In genomic region chr1:108007070-108007469, GRCh38 we compare ENCODE assay signal across 27 cellular contexts.
"Had no signal": no experiment of that assay in that cellular context is flagged by ENCODE, and none has a peak within 500 bp of the region (broad histone marks: within the 10 kb centered on the region; RNA-seq: fewer than 3 reads in every experiment).

No MANE protein-coding gene starts in this region.

- H3K36me3 ChIP-seq: gastrocnemius medialis, left ventricle myocardium inferior, stomach, thyroid gland had no signal

- H3K4me1 ChIP-seq: body of pancreas, gastrocnemius medialis, left ventricle myocardium inferior, stomach, thyroid gland had no signal

- H2AFZ ChIP-seq: hepatocyte had no signal

- H3K9me3 ChIP-seq: body of pancreas, gastrocnemius medialis, left ventricle myocardium inferior, stomach, thyroid gland had no signal

- ATAC-seq: activated T-cell treated with anti-CD3 and anti-CD28 coated beads, Interleukin-2, amount 50 U/mL, for 72 hours; body of pancreas; gastrocnemius medialis; natural killer cell treated with Interleukin-12 subunit alpha and Interleukin-12 subunit beta and Interleukin-15 and Interleukin-18, amount 100 ng/mL, for 72 hours; sciatic nerve; stimulated activated effector memory CD8-positive, alpha-beta T cell treated with anti-CD3 and anti-CD28 coated beads, Interleukin-12 subunit alpha, Interleukin-12 subunit beta, amount 100 ng/mL, for 72 hours; T-helper 17 cell; WTC11 had no signal

- H3K4me3 ChIP-seq: body of pancreas, gastrocnemius medialis, hepatocyte, left ventricle myocardium inferior, lung, skin epidermis, stomach, thyroid gland had no signal

- H3K27ac ChIP-seq: body of pancreas, gastrocnemius medialis, hepatocyte, left ventricle myocardium inferior, stomach, thyroid gland had no signal

- FAIRE-seq: colon, endometrium had no signal

- H3K79me2 ChIP-seq: hepatocyte had no signal

- DNase-seq: activated effector memory CD4-positive, alpha-beta T cell treated with Interleukin-2 at 50 U/mL for 16 hours; activated naive CD4-positive, alpha-beta T cell treated with Interleukin-2 at 50 U/mL for 16 hours; activated T-cell treated with anti-CD3 and anti-CD28 coated beads for 4 hours; activated T-cell treated with anti-CD3 and anti-CD28 coated beads, Interleukin-2, amount 50 U/mL, for 72 hours; aorta; body of pancreas; dermis blood vessel endothelial cell; effector CD4-positive, alpha-beta T cell; gastrocnemius medialis; islet precursor cell; left ventricle myocardium inferior; mesendoderm; retina; stimulated activated CD4-positive, alpha-beta T cell treated with anti-CD3 and anti-CD28 coated beads, Interleukin-12 subunit alpha, Interleukin-12 subunit beta, amount 100 ng/mL, for 4 hours; stimulated activated CD4-positive, alpha-beta T cell treated with anti-CD3 and anti-CD28 coated beads, Interleukin-4, amount 100 ng/mL, for 1 hour; stomach; T-helper 17 cell; thyroid gland had no signal

- H3K4me2 ChIP-seq: hepatocyte had no signal

- H3K27me3 ChIP-seq: body of pancreas, gastrocnemius medialis, hepatocyte, stomach, thyroid gland had no signal
